27 cellular contexts compared by ENCODE assay signal in the genomic region with DNA sequence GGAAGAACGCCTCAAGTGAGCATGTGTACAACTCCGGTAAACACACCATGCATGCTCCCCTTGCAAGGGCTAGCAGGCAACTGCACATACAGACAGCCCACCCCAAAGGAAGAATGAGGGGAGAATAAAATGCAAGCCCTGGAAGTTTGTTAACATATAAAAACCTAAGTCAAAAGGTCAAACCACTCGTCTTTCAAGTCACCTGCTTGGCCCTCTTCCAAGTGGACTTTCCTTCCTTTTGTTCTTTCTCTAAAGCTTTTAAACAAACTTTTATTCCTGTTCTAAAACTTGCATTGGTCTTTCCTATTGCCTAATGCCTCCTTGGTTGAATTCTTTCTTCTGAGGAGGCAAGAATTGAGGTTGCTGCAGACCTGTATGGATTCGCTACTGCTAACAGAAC.
"Had no signal": no experiment of that assay in that cellular context is flagged by ENCODE, and none has a peak within 500 bp of the region (broad histone marks: within the 10 kb centered on the region; RNA-seq: fewer than 3 reads in every experiment).

No MANE protein-coding gene starts in this region.

- H3K9me3 ChIP-seq: colonic mucosa, gastrocnemius medialis, lower lobe of right lung had no signal

- DNase-seq: colonic mucosa; cortex of kidney; effector CD8-positive, alpha-beta T cell; effector memory CD8-positive, alpha-beta T cell; endodermal cell; erythroblast; esophagus squamous epithelium; foreskin fibroblast; foreskin melanocyte; gastrocnemius medialis; glutamatergic neuron; head of caudate nucleus; heart right ventricle; hippocampal formation; left cardiac atrium; left lung; left ventricle myocardium superior; lower lobe of right lung; mesenchymal stem cell had no signal

- H3K27ac Mint-ChIP-seq: dendritic cell treated with granulocyte-macrophage colony-stimulating factor and Interleukin-4, amounts not matched to agents 40 ng/mL and 50 ng/mL, for 4 days; effector memory CD8-positive, alpha-beta T cell; endodermal cell; mesothelial cell of epicardium had no signal

- H3K4me1 Mint-ChIP-seq: endodermal cell had no signal

- FAIRE-seq: endometrium, islet of Langerhans, keratinocyte had no signal

- H3K36me3 ChIP-seq: colonic mucosa, esophagus squamous epithelium, gastrocnemius medialis, heart right ventricle, left lung, lower lobe of right lung had no signal

- H3K27me3 ChIP-seq: colonic mucosa, esophagus squamous epithelium, gastrocnemius medialis, heart right ventricle, left lung had no signal

- H3K4me1 ChIP-seq: colonic mucosa had no signal

- H3K4me3 Mint-ChIP-seq: dendritic cell treated with granulocyte-macrophage colony-stimulating factor and Interleukin-4, amounts not matched to agents 40 ng/mL and 50 ng/mL, for 4 days; effector memory CD8-positive, alpha-beta T cell; endodermal cell; mesothelial cell of epicardium had no signal

- H3K4me3 ChIP-seq: colonic mucosa, esophagus squamous epithelium, gastrocnemius medialis, heart right ventricle, left lung, lower lobe of right lung, mucosa of descending colon had no signal

- ATAC-seq: effector memory CD8-positive, alpha-beta T cell; esophagus mucosa; gastrocnemius medialis; heart right ventricle; left cardiac atrium; left lung; left ventricle myocardium superior; lower lobe of right lung; mucosa of descending colon had no signal

- H3K27ac ChIP-seq: colonic mucosa, epithelial cell of prostate, esophagus squamous epithelium, gastrocnemius medialis, heart right ventricle, left lung, lower lobe of right lung had no signal
